ENCODE assay signal across 16 cellular contexts in the genomic region with DNA sequence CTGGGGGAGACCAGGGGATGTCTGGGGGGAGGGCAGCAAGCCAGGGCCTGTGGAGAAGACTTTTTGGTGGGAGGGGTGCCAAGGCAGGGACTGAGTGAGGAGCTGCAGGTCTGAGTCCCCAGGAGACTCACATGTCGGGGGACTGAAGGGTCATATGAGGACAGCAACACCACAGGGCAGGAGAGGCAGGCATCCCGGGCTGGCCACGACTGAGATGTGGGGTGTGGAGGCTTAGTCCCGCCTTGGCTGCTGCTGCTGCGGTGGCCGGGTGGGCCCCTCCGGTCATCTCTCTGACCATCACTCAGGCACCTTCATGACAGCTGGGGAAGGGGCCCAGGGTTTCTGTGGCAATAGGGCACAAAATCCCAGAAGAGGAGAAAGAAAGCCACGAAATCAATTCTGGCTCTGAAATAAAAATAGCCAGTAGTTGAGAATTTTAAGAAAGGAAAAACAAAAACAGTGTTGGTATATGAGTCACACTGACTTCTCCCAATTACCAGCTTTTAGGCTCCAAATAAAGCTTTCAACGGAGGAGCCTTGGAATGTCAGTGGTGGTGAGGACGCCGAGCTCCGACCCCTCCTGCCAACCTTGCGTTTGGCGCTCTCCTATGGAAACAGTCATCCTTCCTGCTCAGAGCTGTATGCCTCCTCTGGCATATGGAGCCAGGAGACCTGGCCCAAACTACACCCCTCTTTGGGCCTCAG. TPM values are rescaled to one million over a fixed set of nuclear protein-coding genes. Genes with fewer than 3 reads are reported as not detected.
DNase-seq lines count a peak whose midpoint lies in the region; ATAC-seq, FAIRE-seq and TF ChIP-seq lines count a peak whose summit lies in the region.
"Had no signal": no experiment of that assay in that cellular context is flagged by ENCODE, and none has a peak within 500 bp of the region (broad histone marks: within the 10 kb centered on the region; RNA-seq: fewer than 3 reads in every experiment).

No MANE protein-coding gene starts in this region.

- POLR2A ChIA-PET in AG04450 (lab: Yijun Ruan, JAX) = interaction anchor here (0.6 kb wide), 1 partner anchor 27 kb away, joined by 3 read pairs; no protein-coding TSS in a partner anchor

- DNase-seq in AG04450 (ENCODE audit: low read depth, low spot score) (peak; percentile 26), HS-5 (ENCODE audit: low read depth) (peak; percentile 9), dedifferentiated amniotic fluid mesenchymal stem cell (ENCODE audit: extremely low spot score) (peak; percentile 74), neuronal stem cell (ENCODE audit: low spot score) (no peak), kidney (no peak), NOMO-1 treated with dmso at 0.1 percent for 144 hours (lab: John Stamatoyannopoulos, UW; ENCODE audit: unreplicated experiment) (no peak)
- DNase-seq in activated CD8-positive, alpha-beta memory T cell treated with anti-CD3 and anti-CD28 coated beads, Interleukin-2, amount 10 ng/mL, durations not matched to agents 7 days and 5 days = no peak
- DNase-seq in activated T-cell treated with anti-CD3 and anti-CD28 coated beads, Interleukin-2, amount 50 U/mL, for 4 hours = no peak
- DNase-seq: BE2C; KBM-7; kidney glomerular epithelial cell; NCI-H2107; nucleus accumbens; stimulated activated CD4-positive, alpha-beta T cell treated with anti-CD3 and anti-CD28 coated beads, Interleukin-4, amount 100 ng/mL, for 4 hours had no signal

- CTCF ChIA-PET in AG04450 (lab: Charles Lee) = interaction anchor here (0.5 kb wide), 1 partner anchor 404 kb away, joined by 3 read pairs; no protein-coding TSS in a partner anchor
- CTCF ChIA-PET in activated CD8-positive, alpha-beta memory T cell treated with anti-CD3 and anti-CD28 coated beads, Interleukin-2, amount 10 ng/mL, durations not matched to agents 7 days and 5 days (lab: Charles Lee) = no interaction called here

- H3K27ac ChIP-seq in AG04450 (ENCODE audit: low read depth, low read length) (peak overlapping the region; percentile 68), neuronal stem cell (replicated peaks; ENCODE audit: low read length) (no peak overlapping the region), kidney (ENCODE audit: low read depth in 2 of 2, low read length in 2 of 2) (peak overlapping the region in 1 of 2 donors; percentile 32)
- H3K27ac ChIP-seq: cardiac muscle cell had no signal

- peaks cover 6% of the 10 kb centered on the region for H3K27me3 ChIP-seq in AG04450 (ENCODE audit: control insufficient read depth, insufficient read depth, low read length)
- H3K27me3 ChIP-seq in neuronal stem cell (ENCODE audit: control insufficient read depth in 3 of 3, insufficient read depth in 3 of 3, low read depth in 1 of 3, low read length in 3 of 3) = peaks cover 0 to 5% (median 0%) of the 10 kb centered on the region in 3 experiments
- H3K27me3 ChIP-seq: BE2C, cardiac muscle cell had no signal

- H3K9me3 Mint-ChIP-seq in activated CD8-positive, alpha-beta memory T cell treated with anti-CD3 and anti-CD28 coated beads, Interleukin-2, amount 10 ng/mL, durations not matched to agents 7 days and 5 days (ENCODE audit: low read depth) = no peaks in the 10 kb centered on the region
- peaks cover 3% of the 10 kb centered on the region for H3K9me3 Mint-ChIP-seq in activated T-cell treated with anti-CD3 and anti-CD28 coated beads, Interleukin-2, amount 50 U/mL, for 4 hours

- H2BK12ac ChIP-seq in neuronal stem cell (ENCODE audit: low read length) = no peak overlapping the region

- no peak for FAIRE-seq in kidney (lab: Jason Lieb, UNC)

- no peaks in the 10 kb centered on the region for H3K36me3 Mint-ChIP-seq in activated CD8-positive, alpha-beta memory T cell treated with anti-CD3 and anti-CD28 coated beads, Interleukin-2, amount 10 ng/mL, durations not matched to agents 7 days and 5 days
- H3K36me3 Mint-ChIP-seq in activated T-cell treated with anti-CD3 and anti-CD28 coated beads, Interleukin-2, amount 50 U/mL, for 4 hours (ENCODE audit: insufficient read depth) = no peaks in the 10 kb centered on the region

- H2BK120ac ChIP-seq in neuronal stem cell (ENCODE audit: low read depth, low read length) = no peak overlapping the region

- no peaks in the 10 kb centered on the region for H3K36me3 ChIP-seq in neuronal stem cell (replicated peaks in 1 of 2; ENCODE audit: control insufficient read depth in 2 of 2, insufficient read depth in 2 of 2, low read length in 2 of 2)
- H3K36me3 ChIP-seq in kidney (ENCODE audit: control insufficient read depth in 1 of 2, insufficient read depth in 2 of 2, low read length in 2 of 2) = no peaks in the 10 kb centered on the region
- H3K36me3 ChIP-seq: BE2C, cardiac muscle cell had no signal

- H3K9me3 ChIP-seq in AG04450 (ENCODE audit: control insufficient read depth, insufficient read depth, low read length) (no peaks in the 10 kb centered on the region), neuronal stem cell (replicated peaks in 1 of 2; ENCODE audit: control insufficient read depth in 2 of 2, insufficient read depth in 1 of 2, low read depth in 1 of 2, low read length in 2 of 2) (no peaks in the 10 kb centered on the region), kidney (ENCODE audit: control insufficient read depth in 1 of 2, low read length in 2 of 2) (no peaks in the 10 kb centered on the region)
- H3K9me3 ChIP-seq: BE2C had no signal

- peak overlapping the region; percentile 47 for H2BK5ac ChIP-seq in neuronal stem cell (ENCODE audit: low read length)

- H3K4me1 Mint-ChIP-seq in activated CD8-positive, alpha-beta memory T cell treated with anti-CD3 and anti-CD28 coated beads, Interleukin-2, amount 10 ng/mL, durations not matched to agents 7 days and 5 days = no peaks in the 10 kb centered on the region
- H3K4me1 Mint-ChIP-seq in activated T-cell treated with anti-CD3 and anti-CD28 coated beads, Interleukin-2, amount 50 U/mL, for 4 hours (ENCODE audit: low read depth) = no peaks in the 10 kb centered on the region

- H3K4me3 ChIP-seq in AG04450 (ENCODE audit: low read depth, low read length) (peak overlapping the region; percentile 13; the same call in 1 of the 2 replicates), neuronal stem cell (ENCODE audit: low read length in 2 of 2) (no peak overlapping the region), kidney (ENCODE audit: low read length in 2 of 2) (no peak overlapping the region)
- H3K4me3 ChIP-seq: cardiac muscle cell had no signal

- H3K27ac Mint-ChIP-seq in activated CD8-positive, alpha-beta memory T cell treated with anti-CD3 and anti-CD28 coated beads, Interleukin-2, amount 10 ng/mL, durations not matched to agents 7 days and 5 days = no peak overlapping the region

- no peak overlapping the region for H3K14ac ChIP-seq in neuronal stem cell (ENCODE audit: low read length)

- H3K4me3 Mint-ChIP-seq in activated CD8-positive, alpha-beta memory T cell treated with anti-CD3 and anti-CD28 coated beads, Interleukin-2, amount 10 ng/mL, durations not matched to agents 7 days and 5 days = no peak overlapping the region
- H3K4me3 Mint-ChIP-seq in activated T-cell treated with anti-CD3 and anti-CD28 coated beads, Interleukin-2, amount 50 U/mL, for 4 hours = no peak overlapping the region

- TF ChIP-seq CTCF in AG04450 (IDR thresholded peaks at IDR 0.05; ENCODE audit: low read depth, low read length) (no peak), kidney (IDR thresholded peaks at IDR 0.05; ENCODE audit: borderline replicate concordance, extremely low read depth, insufficient read depth) (no peak)

- no peak overlapping the region for H4K8ac ChIP-seq in neuronal stem cell (ENCODE audit: low read depth, low read length)

- no peak overlapping the region for H2AK5ac ChIP-seq in neuronal stem cell (ENCODE audit: low read depth, low read length)

- intact Hi-C loops in kidney (cut with DNase I) = no loop called here

- H4K91ac ChIP-seq in neuronal stem cell (ENCODE audit: low read depth, low read length, poor library complexity) = no peak overlapping the region

- no peak overlapping the region for H3K9ac ChIP-seq in neuronal stem cell (ENCODE audit: low read depth, low read length, poor library complexity)
- no peak overlapping the region for H3K9ac ChIP-seq in kidney (ENCODE audit: low read length in 2 of 2)

- H3K27me3 Mint-ChIP-seq in activated CD8-positive, alpha-beta memory T cell treated with anti-CD3 and anti-CD28 coated beads, Interleukin-2, amount 10 ng/mL, durations not matched to agents 7 days and 5 days = peaks cover 28% of the 10 kb centered on the region
- peaks cover 29% of the 10 kb centered on the region for H3K27me3 Mint-ChIP-seq in activated T-cell treated with anti-CD3 and anti-CD28 coated beads, Interleukin-2, amount 50 U/mL, for 4 hours (ENCODE audit: low read depth)

- H3K79me1 ChIP-seq in neuronal stem cell (ENCODE audit: low read depth, low read length) = no peaks in the 10 kb centered on the region

- H3K23ac ChIP-seq in neuronal stem cell (ENCODE audit: low read depth, low read length, poor library complexity) = no peak overlapping the region

- ATAC-seq in activated CD8-positive, alpha-beta memory T cell treated with anti-CD3 and anti-CD28 coated beads, Interleukin-2, amount 10 ng/mL, durations not matched to agents 7 days and 5 days = no peak
- no peak for ATAC-seq in activated T-cell treated with anti-CD3 and anti-CD28 coated beads, Interleukin-2, amount 50 U/mL, for 4 hours
- ATAC-seq: esophagus mucosa had no signal

- H3K18ac ChIP-seq in neuronal stem cell (ENCODE audit: low read length) = peak overlapping the region; percentile 66

- H3K4me1 ChIP-seq in neuronal stem cell (ENCODE audit: control insufficient read depth in 2 of 2, insufficient read depth in 1 of 2, low read depth in 1 of 2, low read length in 2 of 2) (peaks cover 2% of the 10 kb centered on the region in 2 donors), kidney (ENCODE audit: control insufficient read depth in 1 of 2, insufficient read depth in 1 of 2, low read depth in 1 of 2, low read length in 2 of 2) (peaks cover 0 to 7% of the 10 kb centered on the region in 2 donors)
- H3K4me1 ChIP-seq: BE2C had no signal

- no CpG with 5 or more reads among the region's 14 CpGs for WGBS in neuronal stem cell (ENCODE audit: extremely low coverage in 2 of 2, insufficient read length in 2 of 2, insufficient replicate concordance in 1 of 2), 2 donors

- H3K4me2 ChIP-seq in neuronal stem cell (ENCODE audit: insufficient read depth, low read length, poor library complexity, severe bottlenecking) = no peak overlapping the region

- no peak overlapping the region for H2BK15ac ChIP-seq in neuronal stem cell (ENCODE audit: low read length)

- no peak overlapping the region for H3K4ac ChIP-seq in neuronal stem cell (ENCODE audit: low read length)

- no peak overlapping the region for H2AFZ ChIP-seq in neuronal stem cell (ENCODE audit: low read length)

RNA-seq across cellular contexts. Expression of gene ITGA11, which starts 52.9 kb away (rescaled TPM):
- polyA plus RNA-seq in AG04450 (2011; rRNA removed) (24.0 and 34.7 TPM in 2 replicates), kidney (ENCODE audit: insufficient read depth, low read depth, low replicate concordance) (3.4 TPM)
- 24.5 and 25.0 TPM in 2 replicates for polyA minus RNA-seq in AG04450 (2011; rRNA and poly(A)+ RNA removed)
- polyA plus RNA-seq in neuronal stem cell (2013, experiment 1 of 2) = 0.06 TPM
- polyA plus RNA-seq in neuronal stem cell (2013, experiment 2 of 2) = 0.10 TPM
- total RNA-seq in activated CD8-positive, alpha-beta memory T cell treated with anti-CD3 and anti-CD28 coated beads, Interleukin-2, amount 10 ng/mL, durations not matched to agents 7 days and 5 days = under 1 TPM in 1 of 2 experiments, not detected in 1; 0.02 TPM
- 11.1 TPM for total RNA-seq in kidney
- under 1 TPM in 2 of 3 donors, not detected in 1; 0.05 to 0.21 TPM for total RNA-seq in activated T-cell treated with anti-CD3 and anti-CD28 coated beads, Interleukin-2, amount 50 U/mL, for 4 hours

Comparison
In these comparisons a context has a peak if more than half of its experiments do, and no peak if none do; other contexts are left out.
1. DNase-seq: peak in AG04450 (single experiment), HS-5 (single experiment) and dedifferentiated amniotic fluid mesenchymal stem cell (single experiment); none in neuronal stem cell (single experiment), activated CD8-positive, alpha-beta memory T cell treated with anti-CD3 and anti-CD28 coated beads, Interleukin-2, amount 10 ng/mL, durations not matched to agents 7 days and 5 days (single experiment), kidney (single experiment), activated T-cell treated with anti-CD3 and anti-CD28 coated beads, Interleukin-2, amount 50 U/mL, for 4 hours (single experiment) and NOMO-1 treated with dmso at 0.1 percent for 144 hours (single experiment).
2. RNA of gene ITGA11, which starts 52.9 kb away (total RNA-seq): 11.1 TPM in kidney (single experiment); 0.05 to 0.21 TPM in activated T-cell treated with anti-CD3 and anti-CD28 coated beads, Interleukin-2, amount 50 U/mL, for 4 hours and 0.02 TPM in activated CD8-positive, alpha-beta memory T cell treated with anti-CD3 and anti-CD28 coated beads, Interleukin-2, amount 10 ng/mL, durations not matched to agents 7 days and 5 days; every median in the first group is over 10 times any median in the second.